Comparison of ENCODE assay signal across 8 cellular contexts in the genomic region with DNA sequence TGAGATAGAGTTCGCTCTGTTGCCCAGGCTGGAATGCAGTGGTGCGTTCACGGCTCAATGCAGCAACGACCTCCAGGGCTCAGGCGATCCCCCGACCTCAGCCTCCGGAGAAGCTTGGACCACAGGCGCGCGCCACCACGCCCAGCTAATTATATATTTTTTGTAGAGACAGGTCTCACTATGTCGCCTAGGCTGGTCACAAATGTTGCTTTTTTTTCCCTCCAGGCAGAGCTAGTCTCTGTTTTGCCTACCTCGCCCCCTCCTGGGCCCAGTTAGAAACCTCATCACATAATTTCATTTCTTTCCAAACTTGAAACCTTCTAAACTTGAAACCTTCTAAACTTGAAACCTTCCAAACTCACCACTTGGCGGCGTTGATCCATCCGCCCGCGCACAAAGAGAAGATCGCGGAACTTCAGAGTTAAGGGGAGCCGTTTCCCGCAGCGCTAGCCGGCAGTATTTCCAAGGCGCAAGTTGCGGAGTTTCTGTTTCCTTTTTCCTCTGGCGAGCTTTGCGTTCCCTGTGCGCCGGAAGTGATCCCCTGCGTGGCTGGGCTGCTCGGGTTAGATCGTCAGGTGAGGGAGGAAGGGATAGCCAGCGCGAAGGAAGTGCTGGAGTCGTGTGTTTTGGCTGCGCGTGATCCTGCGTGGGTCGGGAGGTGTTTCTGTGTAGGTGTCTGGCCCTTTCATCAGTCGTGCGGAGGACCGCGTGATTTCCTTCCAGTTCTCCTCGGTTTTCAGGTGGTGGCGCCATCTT. TPM values are rescaled to one million over a fixed set of nuclear protein-coding genes. Genes with fewer than 3 reads are reported as not detected.
DNase-seq lines count a peak whose midpoint lies in the region; ATAC-seq and TF ChIP-seq lines count a peak whose summit lies in the region.

A gene with protein sequence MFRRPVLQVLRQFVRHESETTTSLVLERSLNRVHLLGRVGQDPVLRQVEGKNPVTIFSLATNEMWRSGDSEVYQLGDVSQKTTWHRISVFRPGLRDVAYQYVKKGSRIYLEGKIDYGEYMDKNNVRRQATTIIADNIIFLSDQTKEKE (plus strand): TSS at position 523 of the 756 bp plus-strand sequence. CDS start 809 bp downstream, outside the sequence.

- DNase-seq in AG08396 (ENCODE audit: low spot score) (peak; percentile 89), NCI-H226 (peak; percentile 95), activated B cell treated with CpG ODN at 0.5 μM for 24 hours (peak; percentile 79), iris pigment epithelial cell (ENCODE audit: low read depth) (peak; percentile 98)
- DNase-seq in central memory CD4-positive, alpha-beta T cell = peak; percentile 92
- peak; percentile 82 for DNase-seq in stimulated activated CD4-positive, alpha-beta T cell treated with anti-CD3 and anti-CD28 coated beads, Interleukin-12 subunit alpha, Interleukin-12 subunit beta, amount 100 ng/mL, for 4 hours

- POLR2A ChIA-PET in activated B cell treated with CpG ODN at 0.5 μM for 24 hours (lab: Charles Lee) = interaction anchor here (0.6 to 3.5 kb wide), 14 partner anchors 8 to 1060 kb away, joined by 3 to 56 read pairs (median 4); a partner anchor contains a TSS

- H3K4me3 Mint-ChIP-seq in activated B cell treated with CpG ODN at 0.5 μM for 24 hours = peak within 1 kb of the TSS; percentile 99

- CTCF ChIA-PET in activated B cell treated with CpG ODN at 0.5 μM for 24 hours (lab: Charles Lee) = interaction anchor here (0.9 to 6.3 kb wide), 13 partner anchors 11 to 925 kb away, joined by 3 to 54 read pairs (median 5); a partner anchor contains a TSS

- H3K27me3 Mint-ChIP-seq in activated B cell treated with CpG ODN at 0.5 μM for 24 hours = no peaks in the 10 kb centered on the region

- no peaks in the 10 kb centered on the region for H3K9me3 Mint-ChIP-seq in activated B cell treated with CpG ODN at 0.5 μM for 24 hours

- TF ChIP-seq CTCF in activated B cell treated with CpG ODN at 0.5 μM for 24 hours (IDR thresholded peaks at IDR 0.05) = peak; percentile 80

- peaks cover 40% of the 10 kb centered on the region for H3K4me1 Mint-ChIP-seq in activated B cell treated with CpG ODN at 0.5 μM for 24 hours

- H3K27ac Mint-ChIP-seq in activated B cell treated with CpG ODN at 0.5 μM for 24 hours = peak within 1 kb of the TSS; percentile 98

- peaks cover 43% of the 10 kb centered on the region for H3K36me3 Mint-ChIP-seq in activated B cell treated with CpG ODN at 0.5 μM for 24 hours (ENCODE audit: low read depth)

- peak; percentile 94 for ATAC-seq in GM18907 (IDR thresholded peaks at IDR 0.05; ENCODE audit: unreplicated experiment)
- peak; percentile 89 for ATAC-seq in HG03175 (IDR thresholded peaks at IDR 0.05; ENCODE audit: unreplicated experiment)
- peak; percentile 89 for ATAC-seq in activated B cell treated with CpG ODN at 0.5 μM for 24 hours (ENCODE audit: low read depth)

- intact Hi-C loops in activated B cell treated with CpG ODN at 0.5 μM for 24 hours (cut with micrococcal nuclease) = loop anchor here (1.0 to 2.0 kb wide), 9 partner anchors 37 to 1259 kb away; a partner anchor contains a TSS

RNA-seq across cellular contexts. Expression of the gene that starts here (rescaled TPM):
- total RNA-seq in activated B cell treated with CpG ODN at 0.5 μM for 24 hours = 122 and 146 TPM in 2 replicates

Comparison
In these comparisons a context has a peak if more than half of its experiments do, and no peak if none do; other contexts are left out.
1. Peak in every context shown above with its lines: DNase-seq and ATAC-seq.